ENCODE assay signal across 15 cellular contexts in genomic region chr12:96271469-96272199, GRCh38.
DNase-seq lines count a peak whose midpoint lies in the region; ATAC-seq and TF ChIP-seq lines count a peak whose summit lies in the region.
"Had no signal": no experiment of that assay in that cellular context is flagged by ENCODE, and none has a peak within 500 bp of the region (broad histone marks: within the 10 kb centered on the region; RNA-seq: fewer than 3 reads in every experiment).

No MANE protein-coding gene starts in this region.

- H3K23ac ChIP-seq in IMR-90 (ENCODE audit: low read depth, low read length) (no peak overlapping the region), mesenchymal stem cell (ENCODE audit: low read length in 2 of 2) (no peak overlapping the region)

- dilution Hi-C loops in IMR-90 (cut with HindIII; ENCODE audit: low sequenced_read_pairs, unreplicated experiment): no loop called here

- WGBS in IMR-90 (ENCODE audit: extremely low coverage in 2 of 2, insufficient read length in 1 of 2), 2 experiments: 100% methylated on average over 1 of the region's 8 CpGs
- WGBS in mesenchymal stem cell: 80% methylated on average over 6 of the region's 8 CpGs

- no peak overlapping the region for H2AK9ac ChIP-seq in IMR-90 (replicated peaks; ENCODE audit: low read depth, low read length, poor library complexity)

- H4K91ac ChIP-seq in IMR-90 (ENCODE audit: insufficient read depth, low read depth, low read length) (no peak overlapping the region; the same call in 1 of the 2 replicates), mesenchymal stem cell (ENCODE audit: low read length) (no peak overlapping the region)

- H4K20me1 ChIP-seq in IMR-90 (ENCODE audit: insufficient read depth, low read length): peaks cover 4% of the 10 kb centered on the region; the same call in 1 of the 2 replicates

- no peak overlapping the region for H2BK15ac ChIP-seq in IMR-90 (ENCODE audit: low read depth, low read length)
- H2BK15ac ChIP-seq in mesenchymal stem cell (ENCODE audit: low read depth, poor library complexity, severe bottlenecking): no peak overlapping the region

- H4K8ac ChIP-seq in IMR-90 (ENCODE audit: low read depth in 2 of 2, low read length in 2 of 2): peak overlapping the region in 1 of 2 experiments; percentile 12; a peak in 1 of 4 replicates
- H4K8ac ChIP-seq in mesenchymal stem cell (ENCODE audit: low read length): no peak overlapping the region

- H3K36me3 ChIP-seq in IMR-90 (ENCODE audit: control insufficient read depth, insufficient read depth, low read length): peaks cover 24% of the 10 kb centered on the region
- peaks cover 44% of the 10 kb centered on the region for H3K36me3 ChIP-seq in SJCRH30
- peaks cover 12 to 76% of the 10 kb centered on the region in 2 experiments for H3K36me3 ChIP-seq in mesenchymal stem cell (ENCODE audit: control insufficient read depth in 1 of 2, insufficient read depth in 2 of 2, low read depth in 1 of 2, low read length in 2 of 2)
- H3K36me3 ChIP-seq: uterus had no signal

- DNase-seq in activated CD4-positive, alpha-beta T cell treated with anti-CD3 and anti-CD28 coated beads, Interleukin-2, amount 10 ng/mL, durations not matched to agents 24 days and 14 days: no peak
- DNase-seq in activated CD4-positive, alpha-beta T cell treated with anti-CD3 and anti-CD28 coated beads for 48 hours: no peak
- DNase-seq in IMR-90 (peak; percentile 65), neural crest cell (ENCODE audit: low read depth, low spot score) (no peak), SJCRH30 (no peak), NCI-H2081 treated with DMSO at 0.1 percent for 48 hours (lab: John Stamatoyannopoulos, UW) (no peak), mesenchymal stem cell (no peak)
- no peak for DNase-seq in central memory CD8-positive, alpha-beta T cell (ENCODE audit: low spot score in 2 of 2)
- DNase-seq: activated T-cell treated with anti-CD3 and anti-CD28 coated beads for 4 hours, lower lobe of right lung, naive B cell, NCI-H1436, NCI-H2227 treated with DMSO at 0.1 percent for 48 hours, uterus had no signal

- H2BK5ac ChIP-seq in IMR-90 (ENCODE audit: low read depth, low read length, poor library complexity, severe bottlenecking) (peak overlapping the region; percentile 48), mesenchymal stem cell (ENCODE audit: low read depth, low read length, poor library complexity, severe bottlenecking) (no peak overlapping the region)

- H2AFZ ChIP-seq in IMR-90 (replicated peaks; ENCODE audit: low read length, poor library complexity) (no peak overlapping the region), mesenchymal stem cell (ENCODE audit: low read depth, low read length) (no peak overlapping the region)

- no peak for ATAC-seq in IMR-90 (ENCODE audit: low read depth)
- no peak for ATAC-seq in central memory CD8-positive, alpha-beta T cell (replicated peaks; ENCODE audit: extremely low read depth, poor library complexity, severe bottlenecking)
- ATAC-seq: lower lobe of right lung had no signal

- H3K79me1 ChIP-seq in IMR-90 (ENCODE audit: low read depth in 1 of 2, low read length in 2 of 2) (peaks cover 27 to 35% of the 10 kb centered on the region in 2 experiments), mesenchymal stem cell (replicated peaks; ENCODE audit: low read length, poor library complexity, severe bottlenecking) (peaks cover 11% of the 10 kb centered on the region)

- H2BK20ac ChIP-seq in IMR-90 (ENCODE audit: low read depth, low read length): 0 out of 2 replicates have a peak overlapping the region, but pooled peaks have one; percentile 5

- no peak overlapping the region for H3K4me3 Mint-ChIP-seq in activated CD4-positive, alpha-beta T cell treated with anti-CD3 and anti-CD28 coated beads, Interleukin-2, amount 10 ng/mL, durations not matched to agents 24 days and 14 days
- no peak overlapping the region for H3K4me3 Mint-ChIP-seq in central memory CD8-positive, alpha-beta T cell
- H3K4me3 Mint-ChIP-seq in neural crest cell: no peak overlapping the region
- H3K4me3 Mint-ChIP-seq: naive B cell; T-helper 2 cell treated with Interferon-gamma antibody and Interleukin-4, amounts not matched to agents 5 μg/mL and 100 μg/mL, for 36 hours had no signal

- no peak overlapping the region for H3K56ac ChIP-seq in IMR-90 (ENCODE audit: extremely low read depth, insufficient read depth, low read length)

- H3K4me1 Mint-ChIP-seq in activated CD4-positive, alpha-beta T cell treated with anti-CD3 and anti-CD28 coated beads, Interleukin-2, amount 10 ng/mL, durations not matched to agents 24 days and 14 days: peaks cover 8% of the 10 kb centered on the region
- peaks cover 28% of the 10 kb centered on the region for H3K4me1 Mint-ChIP-seq in central memory CD8-positive, alpha-beta T cell
- H3K4me1 Mint-ChIP-seq in neural crest cell: no peaks in the 10 kb centered on the region

- no peak overlapping the region for H2BK12ac ChIP-seq in mesenchymal stem cell (ENCODE audit: low read length in 2 of 2)

- H3K4me1 ChIP-seq in IMR-90 (ENCODE audit: control insufficient read depth, insufficient read depth, low read length) (peaks cover 5% of the 10 kb centered on the region), SJCRH30 (no peaks in the 10 kb centered on the region), mesenchymal stem cell (ENCODE audit: control insufficient read depth, insufficient read depth, low read depth, low read length) (peaks cover 4% of the 10 kb centered on the region)
- H3K4me1 ChIP-seq: lower lobe of right lung, uterus had no signal

- H2AK5ac ChIP-seq in IMR-90 (ENCODE audit: low read depth, low read length) (no peak overlapping the region), mesenchymal stem cell (ENCODE audit: low read length, severe bottlenecking) (no peak overlapping the region)

- peak overlapping the region; percentile 41 for H3K27ac Mint-ChIP-seq in activated CD4-positive, alpha-beta T cell treated with anti-CD3 and anti-CD28 coated beads, Interleukin-2, amount 10 ng/mL, durations not matched to agents 24 days and 14 days
- peak overlapping the region; percentile 29 for H3K27ac Mint-ChIP-seq in central memory CD8-positive, alpha-beta T cell (ENCODE audit: low read depth)
- H3K27ac Mint-ChIP-seq in neural crest cell (ENCODE audit: unreplicated experiment): peak overlapping the region; percentile 23
- H3K27ac Mint-ChIP-seq: T-helper 2 cell treated with Interferon-gamma antibody and Interleukin-4, amounts not matched to agents 5 μg/mL and 100 μg/mL, for 36 hours had no signal

- H3K27me3 ChIP-seq in IMR-90 (ENCODE audit: control insufficient read depth, insufficient read depth, low read length) (no peaks in the 10 kb centered on the region), SJCRH30 (no peaks in the 10 kb centered on the region), mesenchymal stem cell (ENCODE audit: control insufficient read depth in 1 of 2, insufficient read depth in 1 of 2, low read length in 2 of 2) (no peaks in the 10 kb centered on the region)
- H3K27me3 ChIP-seq: uterus had no signal

- peaks cover 60% of the 10 kb centered on the region for H3K36me3 Mint-ChIP-seq in activated CD4-positive, alpha-beta T cell treated with anti-CD3 and anti-CD28 coated beads, Interleukin-2, amount 10 ng/mL, durations not matched to agents 24 days and 14 days (ENCODE audit: low read depth)
- H3K36me3 Mint-ChIP-seq in central memory CD8-positive, alpha-beta T cell (ENCODE audit: insufficient read depth): peaks cover 26% of the 10 kb centered on the region
- H3K36me3 Mint-ChIP-seq in neural crest cell (ENCODE audit: low read depth): peaks cover 23% of the 10 kb centered on the region

- H3K9ac ChIP-seq in IMR-90 (ENCODE audit: low read depth, low read length) (no peak overlapping the region), mesenchymal stem cell (ENCODE audit: low read length) (no peak overlapping the region)

- no peaks in the 10 kb centered on the region for H3K9me3 ChIP-seq in IMR-90 (ENCODE audit: control insufficient read depth, insufficient read depth, low read length)
- no peaks in the 10 kb centered on the region for H3K9me3 ChIP-seq in SJCRH30 (replicated peaks)
- no peaks in the 10 kb centered on the region for H3K9me3 ChIP-seq in mesenchymal stem cell (ENCODE audit: control insufficient read depth, low read length)
- H3K9me3 ChIP-seq: lower lobe of right lung, uterus had no signal

- H3K14ac ChIP-seq in IMR-90 (replicated peaks; ENCODE audit: low read depth, low read length) (no peak overlapping the region), mesenchymal stem cell (ENCODE audit: low read length in 2 of 2) (no peak overlapping the region)

- in situ Hi-C loops in IMR-90 (cut with MboI; ENCODE audit: low sequenced_read_pairs): no loop called here

- no peak overlapping the region for H2BK120ac ChIP-seq in IMR-90 (ENCODE audit: low read depth, low read length)
- H2BK120ac ChIP-seq in mesenchymal stem cell (ENCODE audit: low read depth, low read length): no peak overlapping the region

- no peak for TF ChIP-seq POLR2A in IMR-90 (IDR thresholded peaks at IDR 0.05; ENCODE audit: low read depth, low read length)

- 0 out of 2 replicates have a peak overlapping the region, but pooled peaks have one; percentile 44 for H3K4ac ChIP-seq in IMR-90 (ENCODE audit: low read depth, low read length)
- no peak overlapping the region for H3K4ac ChIP-seq in mesenchymal stem cell (ENCODE audit: low read depth in 1 of 2, low read length in 2 of 2)

- CTCF ChIA-PET in IMR-90 (lab: Yijun Ruan, JAX): interaction anchor here (1.6 kb wide), 1 partner anchor 8 kb away, joined by 5 read pairs; no protein-coding TSS in a partner anchor

- no peaks in the 10 kb centered on the region for H3K9me3 Mint-ChIP-seq in activated CD4-positive, alpha-beta T cell treated with anti-CD3 and anti-CD28 coated beads, Interleukin-2, amount 10 ng/mL, durations not matched to agents 24 days and 14 days
- H3K9me3 Mint-ChIP-seq in central memory CD8-positive, alpha-beta T cell: no peaks in the 10 kb centered on the region
- peaks cover 2% of the 10 kb centered on the region for H3K9me3 Mint-ChIP-seq in neural crest cell
- H3K9me3 Mint-ChIP-seq: T-helper 2 cell treated with Interferon-gamma antibody and Interleukin-4, amounts not matched to agents 5 μg/mL and 100 μg/mL, for 36 hours had no signal

- intact Hi-C loops in activated CD4-positive, alpha-beta T cell treated with anti-CD3 and anti-CD28 coated beads, Interleukin-2, amount 10 ng/mL, durations not matched to agents 24 days and 14 days (cut with micrococcal nuclease): no loop called here
- intact Hi-C loops in IMR-90 (cut with micrococcal nuclease): loop anchor here (10.0 kb wide), 1 partner anchor 123 kb away; no protein-coding TSS in a partner anchor

- no peaks in the 10 kb centered on the region; the same call in none of the 2 replicates for H3K9me1 ChIP-seq in IMR-90 (ENCODE audit: insufficient read depth, low read length)

- no peak for TF ChIP-seq CTCF in IMR-90 (conservative IDR thresholded peaks at IDR 0.05; ENCODE audit: low read depth, low read length)
- no peak for TF ChIP-seq CTCF in neural crest cell (conservative IDR thresholded peaks at IDR 0.05)

- H3K4me3 ChIP-seq in IMR-90 (ENCODE audit: insufficient read depth, low read depth, low read length): no peak overlapping the region
- H3K4me3 ChIP-seq in SJCRH30: no peak overlapping the region
- no peak overlapping the region for H3K4me3 ChIP-seq in mesenchymal stem cell (ENCODE audit: insufficient read depth in 1 of 2, low read depth in 1 of 2, low read length in 2 of 2)
- H3K4me3 ChIP-seq: lower lobe of right lung, uterus had no signal

- no peak for TF ChIP-seq RAD21 in IMR-90 (IDR thresholded peaks at IDR 0.05; ENCODE audit: low read length)

- no peak overlapping the region for H3K4me2 ChIP-seq in IMR-90 (ENCODE audit: low read depth, low read length)
- H3K4me2 ChIP-seq in mesenchymal stem cell (ENCODE audit: low read length, poor library complexity, severe bottlenecking): no peak overlapping the region

- H3K27me3 Mint-ChIP-seq in activated CD4-positive, alpha-beta T cell treated with anti-CD3 and anti-CD28 coated beads, Interleukin-2, amount 10 ng/mL, durations not matched to agents 24 days and 14 days: no peaks in the 10 kb centered on the region
- no peaks in the 10 kb centered on the region for H3K27me3 Mint-ChIP-seq in central memory CD8-positive, alpha-beta T cell
- no peaks in the 10 kb centered on the region for H3K27me3 Mint-ChIP-seq in neural crest cell (ENCODE audit: low read depth)
- H3K27me3 Mint-ChIP-seq: naive B cell had no signal

- H3K27ac ChIP-seq in IMR-90 (ENCODE audit: insufficient read depth, low read length): peak overlapping the region; percentile 58; the same call in 1 of the 2 replicates
- H3K27ac ChIP-seq in SJCRH30: no peak overlapping the region
- no peak overlapping the region for H3K27ac ChIP-seq in mesenchymal stem cell (ENCODE audit: low read length, poor library complexity, severe bottlenecking)
- H3K27ac ChIP-seq: lower lobe of right lung, uterus had no signal

- POLR2A ChIA-PET in IMR-90 (lab: Charles Lee; ENCODE audit: unreplicated experiment): no interaction called here

- peak overlapping the region; percentile 48; the same call in 1 of the 2 replicates for H4K5ac ChIP-seq in IMR-90 (ENCODE audit: low read depth, low read length)

- BruUV-seq in IMR-90 (replicated peaks; lab: Mats Ljungman, UMichigan): no TSS peak

- H3K18ac ChIP-seq in IMR-90 (ENCODE audit: low read depth, low read length) (peak overlapping the region; percentile 29; the same call in 1 of the 2 replicates), mesenchymal stem cell (ENCODE audit: low read depth in 1 of 2, low read length in 2 of 2) (no peak overlapping the region)
